In the genomic region with DNA sequence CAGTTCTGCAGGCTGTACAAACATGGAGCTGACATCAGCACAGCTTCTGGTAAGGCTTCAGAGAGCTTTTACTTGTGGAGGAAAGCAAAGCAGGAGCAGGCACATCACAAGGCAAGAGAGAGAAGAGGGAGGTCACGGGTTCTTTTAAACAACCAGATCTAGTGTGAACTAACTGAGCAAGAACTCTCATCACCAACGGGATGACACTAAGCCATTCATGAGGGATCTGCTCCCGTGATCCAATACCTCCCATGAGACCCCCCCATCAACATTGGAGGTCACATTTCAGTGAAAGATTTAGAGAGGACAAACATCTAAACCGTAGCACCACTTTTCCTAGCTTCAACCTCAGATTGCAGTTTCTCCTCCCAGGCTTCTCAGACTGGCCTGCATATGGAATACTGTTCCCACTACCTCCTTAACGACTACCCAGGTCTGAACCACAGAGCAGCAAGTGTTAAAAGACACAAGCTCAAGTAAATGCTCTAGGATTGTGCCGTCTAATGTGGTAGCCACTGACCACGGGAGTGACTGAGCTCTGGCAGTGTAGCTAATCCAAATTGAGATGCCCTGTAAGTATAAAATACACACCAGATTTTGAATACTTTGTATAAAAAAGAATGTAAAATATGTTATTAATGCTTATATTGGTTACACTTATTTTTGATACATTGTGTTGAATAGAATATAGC, we compare ENCODE assay signal across 23 cellular contexts.
"Had no signal": no experiment of that assay in that cellular context is flagged by ENCODE, and none has a peak within 500 bp of the region (broad histone marks: within the 10 kb centered on the region; RNA-seq: fewer than 3 reads in every experiment).

No MANE protein-coding gene starts in this region.

- H3K27me3 ChIP-seq: gastrocnemius medialis, right atrium auricular region, thyroid gland had no signal

- H3K4me3 ChIP-seq: coronary artery, gastrocnemius medialis, prostate gland, right atrium auricular region, skin epidermis, thyroid gland had no signal

- H3K27ac ChIP-seq: gastrocnemius medialis, prostate gland, right atrium auricular region, thyroid gland had no signal

- FAIRE-seq: endometrium had no signal

- H3K9me3 ChIP-seq: gastrocnemius medialis, prostate gland, right atrium auricular region, thyroid gland had no signal

- H3K36me3 ChIP-seq: gastrocnemius medialis, prostate gland, right atrium auricular region, thyroid gland had no signal

- DNase-seq: activated CD4-positive, alpha-beta T cell treated with anti-CD3 and anti-CD28 coated beads, Interleukin-2, amount 10 ng/mL, durations not matched to agents 24 days and 14 days; activated CD8-positive, alpha-beta memory T cell treated with anti-CD3 and anti-CD28 coated beads, Interleukin-2, amount 50 U/mL, for 4 hours; activated CD8-positive, alpha-beta T cell treated with anti-CD3 and anti-CD28 coated beads for 36 hours; activated effector memory CD4-positive, alpha-beta T cell treated with Interleukin-2 at 50 U/mL for 16 hours; activated naive CD4-positive, alpha-beta T cell treated with anti-CD3 and anti-CD28 coated beads, Interleukin-2, amount 10 ng/mL, durations not matched to agents 7 days and 5 days; activated naive CD8-positive, alpha-beta T cell treated with anti-CD3 and anti-CD28 coated beads, Interleukin-2, amount 50 U/mL, for 24 hours; activated T-cell treated with anti-CD3 and anti-CD28 coated beads, Interleukin-2, amount 50 U/mL, for 48 hours; anterior cingulate cortex; erythroblast; gastrocnemius medialis; head of caudate nucleus; kidney glomerular epithelial cell; left ventricle myocardium superior; naive thymus-derived CD4-positive, alpha-beta T cell; occipital lobe; stimulated activated CD4-positive, alpha-beta T cell treated with anti-CD3 and anti-CD28 coated beads, Interleukin-15, amount 100 ng/mL, for 24 hours; stimulated activated CD4-positive, alpha-beta T cell treated with anti-CD3 and anti-CD28 coated beads, Interleukin-2, amount 100 ng/mL, for 48 hours; thyroid gland had no signal
